24 cellular contexts compared by ENCODE assay signal in the genomic region with DNA sequence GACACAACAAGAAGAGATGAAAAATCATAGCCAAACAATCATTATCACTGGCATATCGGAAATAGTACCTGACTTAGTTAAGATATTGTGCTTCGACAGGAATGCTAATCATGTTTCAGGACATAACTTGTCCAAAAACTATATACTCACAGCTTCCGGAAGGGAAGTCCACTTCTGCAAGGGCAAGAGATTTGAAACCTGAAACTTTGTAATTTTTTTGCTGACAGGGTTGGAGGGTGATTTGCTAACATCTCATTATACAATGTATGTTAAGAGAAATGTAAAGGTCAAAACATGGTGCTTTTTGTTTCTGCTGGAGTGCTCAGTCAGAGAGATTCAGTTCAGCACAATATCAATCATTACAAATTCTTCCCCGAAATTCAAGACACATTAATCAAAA.
"Had no signal": no experiment of that assay in that cellular context is flagged by ENCODE, and none has a peak within 500 bp of the region (broad histone marks: within the 10 kb centered on the region; RNA-seq: fewer than 3 reads in every experiment).

No MANE protein-coding gene starts in this region.

- DNase-seq: IMR-90, Karpas-422, KG1, MG63, NCI-H1092, NCI-H1105 treated with DMSO at 0.1 percent for 48 hours, NCI-H1417 treated with DMSO at 0.1 percent for 48 hours, NCI-H146, NCI-H1694 treated with DMSO at 0.1 percent for 48 hours, NCI-H1930, NCI-H2081, NCI-H2107, NCI-H2171 treated with DMSO at 0.1 percent for 48 hours, NCI-H345, NCI-H446 treated with DMSO at 0.1 percent for 48 hours, NCI-H510A treated with DMSO at 0.1 percent for 48 hours, NCI-H526, NCI-H748 treated with DMSO at 0.1 percent for 48 hours, Right ventricle myocardium superior, SIG-M5 had no signal

- H3K9me3 ChIP-seq: MG63, SJSA1 had no signal

- H3K4me3 ChIP-seq: MG63, SJSA1, SK-N-MC had no signal

- H3K27ac ChIP-seq: SJSA1, SK-N-MC had no signal

- H3K4me1 ChIP-seq: SJSA1 had no signal

- FAIRE-seq: HepG2, RCC 7860 had no signal

- H3K36me3 ChIP-seq: MG63, SJSA1 had no signal

- H3K27me3 ChIP-seq: MG63, SJSA1 had no signal
